Comparison of ENCODE assay signal across 16 cellular contexts in the genomic region with DNA sequence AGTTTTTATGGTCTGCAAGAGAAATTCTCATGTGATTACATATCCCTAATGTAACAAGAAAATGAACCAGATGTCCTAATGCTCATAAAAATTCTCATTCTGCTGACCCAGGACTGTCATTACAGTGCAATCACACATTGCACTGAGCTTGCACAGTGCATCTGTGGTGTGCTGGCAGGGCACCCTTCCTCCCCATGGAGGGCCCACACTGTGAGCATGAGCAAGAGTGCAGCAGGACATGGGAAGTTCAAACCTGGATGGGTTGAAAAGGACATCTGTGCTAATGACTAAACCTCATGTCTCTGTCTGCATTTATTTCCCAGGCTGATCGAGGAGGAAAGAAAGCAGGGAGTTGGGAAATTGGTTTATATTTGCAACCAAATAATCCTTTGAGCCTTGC.
DNase-seq lines count a peak whose midpoint lies in the region; ATAC-seq, FAIRE-seq and TF ChIP-seq lines count a peak whose summit lies in the region.
"Had no signal": no experiment of that assay in that cellular context is flagged by ENCODE, and none has a peak within 500 bp of the region (broad histone marks: within the 10 kb centered on the region; RNA-seq: fewer than 3 reads in every experiment).

No MANE protein-coding gene starts in this region.

- CTCF ChIA-PET in PC-9 (lab: Charles Lee) = no interaction called here

- peak overlapping the region; percentile 50 for H3K9ac ChIP-seq in adipocyte (ENCODE audit: low read length)
- H3K9ac ChIP-seq in kidney (ENCODE audit: low read length in 2 of 2) = no peak overlapping the region

- intact Hi-C loops in kidney (cut with DNase I) = loop anchor here (10.0 kb wide), 1 partner anchor 322 kb away; no protein-coding TSS in a partner anchor
- intact Hi-C loops in PC-9 (cut with micrococcal nuclease; ENCODE audit: unreplicated experiment) = no loop called here

- FAIRE-seq in kidney (lab: Jason Lieb, UNC) = no peak
- FAIRE-seq: frontal cortex had no signal

- no peaks in the 10 kb centered on the region for H3F3A ChIP-seq in PC-9 (ENCODE audit: insufficient read depth, low read depth)

- H2AFZ ChIP-seq in PC-9 = no peak overlapping the region

- no peaks in the 10 kb centered on the region for H3K79me2 ChIP-seq in PC-9 (ENCODE audit: low read depth)

- DNase-seq in DMS 273 (lab: John Stamatoyannopoulos, UW; ENCODE audit: unreplicated experiment) (peak; percentile 18), DMS 273 treated with DMSO at 0.1 percent for 48 hours (lab: John Stamatoyannopoulos, UW) (no peak), adipocyte (ENCODE audit: low read depth) (peak; percentile 64), kidney (peak; percentile 83), type B pancreatic cell (ENCODE audit: extremely low spot score, unreplicated experiment) (no peak), PC-9 (no peak)
- DNase-seq in stimulated activated naive CD8-positive, alpha-beta T cell treated with anti-CD3 and anti-CD28 coated beads, Interleukin-15, Interleukin-2, amounts not matched to agents 100 U/mL and 50 U/mL, for 24 hours = no peak
- no peak for DNase-seq in activated CD4-positive, alpha-beta T cell treated with anti-CD3 and anti-CD28 coated beads, Interleukin-2, amount 50 U/mL, for 48 hours
- DNase-seq: activated CD4-positive, alpha-beta T cell treated with anti-CD3 and anti-CD28 coated beads, Interleukin-2, amount 50 U/mL, for 4 hours; H9; NCI-H187; NCI-H748 treated with DMSO at 0.1 percent for 48 hours had no signal

- BruUV-seq in PC-9 (replicated peaks; lab: Mats Ljungman, UMichigan) = no TSS peak

- no peaks in the 10 kb centered on the region for H3K27me3 Mint-ChIP-seq in type B pancreatic cell
- H3K27me3 Mint-ChIP-seq: activated T-helper 17 cell treated with anti-CD3 and anti-CD28 coated beads, Interleukin-2, amount 50 U/mL, for 72 hours; stimulated activated naive CD8-positive, alpha-beta T cell treated with anti-CD3 and anti-CD28 coated beads, Interleukin-15, Interleukin-2, amounts not matched to agents 100 ng/mL and 50 ng/mL, for 24 hours had no signal

- H3K9me3 ChIP-seq in adipocyte (ENCODE audit: control insufficient read depth, low read length) (no peaks in the 10 kb centered on the region), kidney (ENCODE audit: control insufficient read depth in 1 of 2, low read length in 2 of 2) (no peaks in the 10 kb centered on the region), PC-9 (ENCODE audit: insufficient read depth, low read depth) (no peaks in the 10 kb centered on the region)

- H3K36me3 ChIP-seq in adipocyte (ENCODE audit: control insufficient read depth, insufficient read depth, low read length, severe bottlenecking) (peaks cover 87% of the 10 kb centered on the region), kidney (ENCODE audit: control insufficient read depth in 1 of 2, insufficient read depth in 2 of 2, low read length in 2 of 2) (peaks cover 0 to 3% of the 10 kb centered on the region in 2 donors), PC-9 (ENCODE audit: low read depth) (no peaks in the 10 kb centered on the region)

- H3K27ac Mint-ChIP-seq in type B pancreatic cell = peak overlapping the region; percentile 42
- H3K27ac Mint-ChIP-seq: activated T-helper 17 cell treated with anti-CD3 and anti-CD28 coated beads, Interleukin-2, amount 50 U/mL, for 72 hours; stimulated activated naive CD8-positive, alpha-beta T cell treated with anti-CD3 and anti-CD28 coated beads, Interleukin-15, Interleukin-2, amounts not matched to agents 100 ng/mL and 50 ng/mL, for 24 hours had no signal

- no peak for ATAC-seq in stimulated activated naive CD8-positive, alpha-beta T cell treated with anti-CD3 and anti-CD28 coated beads, Interleukin-15, Interleukin-2, amounts not matched to agents 100 U/mL and 50 U/mL, for 24 hours
- ATAC-seq: activated T-helper 17 cell treated with anti-CD3 and anti-CD28 coated beads, Interleukin-2, amount 50 U/mL, for 72 hours had no signal

- H3K36me3 Mint-ChIP-seq in type B pancreatic cell = peaks cover 8% of the 10 kb centered on the region

- peaks cover 16% of the 10 kb centered on the region for H3K4me1 Mint-ChIP-seq in type B pancreatic cell (ENCODE audit: unreplicated experiment)
- H3K4me1 Mint-ChIP-seq: activated T-helper 17 cell treated with anti-CD3 and anti-CD28 coated beads, Interleukin-2, amount 50 U/mL, for 72 hours; H9 had no signal

- H3K27ac ChIP-seq in kidney (ENCODE audit: low read depth in 2 of 2, low read length in 2 of 2) (no peak overlapping the region), PC-9 (no peak overlapping the region)
- H3K27ac ChIP-seq: 22Rv1 had no signal

- H4K20me1 ChIP-seq in PC-9 (ENCODE audit: insufficient read depth) = no peaks in the 10 kb centered on the region

- H3K9me2 ChIP-seq in PC-9 (ENCODE audit: insufficient read depth) = no peaks in the 10 kb centered on the region

- no peak for TF ChIP-seq CTCF in kidney (IDR thresholded peaks at IDR 0.05; ENCODE audit: borderline replicate concordance, extremely low read depth, insufficient read depth)
- no peak for TF ChIP-seq CTCF in type B pancreatic cell (conservative IDR thresholded peaks at IDR 0.05)
- TF ChIP-seq CTCF in PC-9 (conservative IDR thresholded peaks at IDR 0.05) = no peak

- POLR2A ChIA-PET in PC-9 (lab: Charles Lee; ENCODE audit: unreplicated experiment) = no interaction called here

- H3K4me3 Mint-ChIP-seq in type B pancreatic cell = peak overlapping the region; percentile 49
- H3K4me3 Mint-ChIP-seq: activated T-helper 17 cell treated with anti-CD3 and anti-CD28 coated beads, Interleukin-2, amount 50 U/mL, for 72 hours; H9; stimulated activated naive CD8-positive, alpha-beta T cell treated with anti-CD3 and anti-CD28 coated beads, Interleukin-15, Interleukin-2, amounts not matched to agents 100 ng/mL and 50 ng/mL, for 24 hours had no signal

- no peaks in the 10 kb centered on the region for H3K9me3 Mint-ChIP-seq in type B pancreatic cell
- H3K9me3 Mint-ChIP-seq: activated T-helper 17 cell treated with anti-CD3 and anti-CD28 coated beads, Interleukin-2, amount 50 U/mL, for 72 hours; H9; stimulated activated naive CD8-positive, alpha-beta T cell treated with anti-CD3 and anti-CD28 coated beads, Interleukin-15, Interleukin-2, amounts not matched to agents 100 ng/mL and 50 ng/mL, for 24 hours had no signal

- H3K4me1 ChIP-seq in adipocyte (ENCODE audit: control insufficient read depth, insufficient read depth, low read length) (peaks cover 42% of the 10 kb centered on the region), kidney (ENCODE audit: control insufficient read depth in 1 of 2, insufficient read depth in 1 of 2, low read depth in 1 of 2, low read length in 2 of 2) (no peaks in the 10 kb centered on the region), PC-9 (replicated peaks; ENCODE audit: insufficient read depth) (no peaks in the 10 kb centered on the region)

- no peak overlapping the region for H3K4me2 ChIP-seq in PC-9

- H3K27me3 ChIP-seq in adipocyte (replicated peaks; ENCODE audit: control insufficient read depth, insufficient read depth, low read length) = no peaks in the 10 kb centered on the region
- H3K27me3 ChIP-seq in PC-9 (ENCODE audit: insufficient read depth, low read depth) = no peaks in the 10 kb centered on the region

- H3K4me3 ChIP-seq in adipocyte (ENCODE audit: low read length) (no peak overlapping the region), kidney (ENCODE audit: low read length in 2 of 2) (no peak overlapping the region), PC-9 (no peak overlapping the region)

Comparison
In these comparisons a context has a peak if more than half of its experiments do, and no peak if none do; other contexts are left out.
1. DNase-seq: peak in DMS 273 (single experiment), adipocyte (single experiment) and kidney (single experiment); none in DMS 273 treated with DMSO at 0.1 percent for 48 hours (single experiment), type B pancreatic cell (single experiment), PC-9 (0 of 2), stimulated activated naive CD8-positive, alpha-beta T cell treated with anti-CD3 and anti-CD28 coated beads, Interleukin-15, Interleukin-2, amounts not matched to agents 100 U/mL and 50 U/mL, for 24 hours (single experiment) and activated CD4-positive, alpha-beta T cell treated with anti-CD3 and anti-CD28 coated beads, Interleukin-2, amount 50 U/mL, for 48 hours (0 of 2).